10 cellular contexts compared by ENCODE assay signal in genomic region chr11:20671856-20672546, GRCh38. TPM values are rescaled to one million over a fixed set of nuclear protein-coding genes. Genes with fewer than 3 reads are reported as not detected.
DNase-seq lines count a peak whose midpoint lies in the region; ATAC-seq and TF ChIP-seq lines count a peak whose summit lies in the region.
"Had no signal": no experiment of that assay in that cellular context is flagged by ENCODE, and none has a peak within 500 bp of the region (broad histone marks: within the 10 kb centered on the region; RNA-seq: fewer than 3 reads in every experiment).

No MANE protein-coding gene starts in this region.

- no peak overlapping the region for H3K23ac ChIP-seq in mesenchymal stem cell (ENCODE audit: low read length in 2 of 2)

- no peak overlapping the region for H4K91ac ChIP-seq in mesenchymal stem cell (ENCODE audit: low read length)

- TF ChIP-seq CTCF in OCI-LY3 (IDR thresholded peaks at IDR 0.05; ENCODE audit: low read depth, low read length): peak; percentile 65
- TF ChIP-seq CTCF in tibial artery (IDR thresholded peaks at IDR 0.05): no peak

- H3K4me2 ChIP-seq in OCI-LY3 (ENCODE audit: low read length) (peak overlapping the region; percentile 13), mesenchymal stem cell (ENCODE audit: low read length, poor library complexity, severe bottlenecking) (no peak overlapping the region)

- intact Hi-C loops in cardiac septum (cut with DNase I) (no loop called here), tibial artery (cut with DNase I; ENCODE audit: low total_unique reads) (no loop called here)

- H2AFZ ChIP-seq in OCI-LY3 (ENCODE audit: low read depth, low read length) (no peak overlapping the region), mesenchymal stem cell (ENCODE audit: low read depth, low read length) (no peak overlapping the region)

- H3K79me1 ChIP-seq in mesenchymal stem cell (replicated peaks; ENCODE audit: low read length, poor library complexity, severe bottlenecking): no peaks in the 10 kb centered on the region

- H4K8ac ChIP-seq in mesenchymal stem cell (ENCODE audit: low read length): no peak overlapping the region

- 71% methylated on average over 2 of the region's 6 CpGs for WGBS in mesenchymal stem cell

- H2BK12ac ChIP-seq in mesenchymal stem cell (ENCODE audit: low read length in 2 of 2): no peak overlapping the region

- H3K18ac ChIP-seq in mesenchymal stem cell (ENCODE audit: low read depth in 1 of 2, low read length in 2 of 2): no peak overlapping the region

- no peak overlapping the region for H3K4ac ChIP-seq in mesenchymal stem cell (ENCODE audit: low read depth in 1 of 2, low read length in 2 of 2)

- no peak overlapping the region for H2BK5ac ChIP-seq in mesenchymal stem cell (ENCODE audit: low read depth, low read length, poor library complexity, severe bottlenecking)

- no peaks in the 10 kb centered on the region for H3K79me2 ChIP-seq in OCI-LY3 (ENCODE audit: low read length)

- H2AK5ac ChIP-seq in mesenchymal stem cell (ENCODE audit: low read length, severe bottlenecking): no peak overlapping the region

- H3K27ac ChIP-seq in OCI-LY3 (ENCODE audit: low read length) (no peak overlapping the region), mesenchymal stem cell (ENCODE audit: low read length, poor library complexity, severe bottlenecking) (no peak overlapping the region), tibial artery (no peak overlapping the region)

- H3K9ac ChIP-seq in OCI-LY3 (ENCODE audit: low read length) (no peak overlapping the region), mesenchymal stem cell (ENCODE audit: low read length) (no peak overlapping the region)

- H3K9me3 ChIP-seq in OCI-LY3 (ENCODE audit: insufficient read depth, low read length): no peaks in the 10 kb centered on the region
- no peaks in the 10 kb centered on the region for H3K9me3 ChIP-seq in mesenchymal stem cell (ENCODE audit: control insufficient read depth, low read length)
- no peaks in the 10 kb centered on the region for H3K9me3 ChIP-seq in tibial artery

- H3K36me3 ChIP-seq in OCI-LY3 (replicated peaks; ENCODE audit: low read depth, low read length) (no peaks in the 10 kb centered on the region), mesenchymal stem cell (ENCODE audit: control insufficient read depth in 1 of 2, insufficient read depth in 2 of 2, low read depth in 1 of 2, low read length in 2 of 2) (no peaks in the 10 kb centered on the region), tibial artery (no peaks in the 10 kb centered on the region)

- no peak overlapping the region for H2BK120ac ChIP-seq in mesenchymal stem cell (ENCODE audit: low read depth, low read length)

- ATAC-seq in GM21515 (IDR thresholded peaks at IDR 0.05; ENCODE audit: unreplicated experiment): no peak

- no peaks in the 10 kb centered on the region; the same call in 1 of the 2 replicates for H3K27me3 ChIP-seq in OCI-LY3 (ENCODE audit: low read depth, low read length)
- peaks cover 57 to 62% of the 10 kb centered on the region in 2 experiments for H3K27me3 ChIP-seq in mesenchymal stem cell (ENCODE audit: control insufficient read depth in 1 of 2, insufficient read depth in 1 of 2, low read length in 2 of 2)
- peaks cover 0 to 56% of the 10 kb centered on the region in 2 donors for H3K27me3 ChIP-seq in tibial artery

- H3K4me3 ChIP-seq in OCI-LY3 (ENCODE audit: low read length) (no peak overlapping the region), mesenchymal stem cell (ENCODE audit: insufficient read depth in 1 of 2, low read depth in 1 of 2, low read length in 2 of 2) (no peak overlapping the region), tibial artery (no peak overlapping the region)

- no peak overlapping the region for H3K14ac ChIP-seq in mesenchymal stem cell (ENCODE audit: low read length in 2 of 2)

- H3K4me1 ChIP-seq in OCI-LY3 (ENCODE audit: low read length): 0 out of 2 replicates have a peak, but pooled peaks cover 3% of the 10 kb centered on the region
- H3K4me1 ChIP-seq in mesenchymal stem cell (ENCODE audit: control insufficient read depth, insufficient read depth, low read depth, low read length): peaks cover 13% of the 10 kb centered on the region
- peaks cover 0 to 20% (median 11%) of the 10 kb centered on the region in 4 donors for H3K4me1 ChIP-seq in tibial artery

- DNase-seq in DMS53 (lab: John Stamatoyannopoulos, UW) (peak; percentile 73), HT1080 (ENCODE audit: low read depth) (peak; percentile 6), kidney glomerular epithelial cell (lab: John Stamatoyannopoulos, UW) (peak; percentile 17), mesenchymal stem cell (no peak), cardiac septum (ENCODE audit: low spot score) (no peak), tibial artery (no peak)
- DNase-seq: activated naive CD8-positive, alpha-beta T cell treated with anti-CD3 and anti-CD28 coated beads, Interleukin-2, amount 10 ng/mL, durations not matched to agents 7 days and 5 days; islet precursor cell had no signal

- no peak overlapping the region for H2BK15ac ChIP-seq in mesenchymal stem cell (ENCODE audit: low read depth, poor library complexity, severe bottlenecking)

- no peaks in the 10 kb centered on the region for H4K20me1 ChIP-seq in OCI-LY3 (ENCODE audit: insufficient read depth, low read length)

RNA-seq across cellular contexts. Expression of gene NELL1, which starts 2.6 kb away (rescaled TPM):
- not detected in 2 replicates for total RNA-seq in HT1080 (2014; rRNA removed; shearing (Covaris generic))
- not detected in 2 replicates for polyA plus RNA-seq in HT1080 (2015; cell fraction: cytosol; rRNA removed)
- not detected in 2 replicates for polyA plus RNA-seq in HT1080 (2015; cell fraction: nucleus; rRNA removed)
- polyA plus RNA-seq in mesenchymal stem cell (2013, experiment 1 of 2): not detected
- not detected for polyA plus RNA-seq in mesenchymal stem cell (2013, experiment 2 of 2)
- not detected for total RNA-seq in cardiac septum
- total RNA-seq: activated naive CD8-positive, alpha-beta T cell treated with anti-CD3 and anti-CD28 coated beads, Interleukin-2, amount 10 ng/mL, durations not matched to agents 7 days and 5 days had no signal

Comparison
In these comparisons a context has a peak if more than half of its experiments do, and no peak if none do; other contexts are left out.
1. DNase-seq: peak in DMS53 (single experiment), HT1080 (single experiment) and kidney glomerular epithelial cell (single experiment); none in mesenchymal stem cell (single experiment), cardiac septum (single experiment) and tibial artery (0 of 2).